In genomic region chr16:48537275-48537674, GRCh38 we compare ENCODE assay signal across 8 cellular contexts.
A peak's percentile ranks its signal among the peaks of the same experiment; 100 is the strongest.
DNase-seq lines count a peak whose midpoint lies in the region; ATAC-seq and TF ChIP-seq lines count a peak whose summit lies in the region.

No MANE protein-coding gene starts in this region.

- H3K4me3 ChIP-seq in AG04450 (ENCODE audit: low read depth, low read length) (no peak overlapping the region), coronary artery (no peak overlapping the region), PC-3 (ENCODE audit: low read length) (no peak overlapping the region)

- no peaks in the 10 kb centered on the region for H3K27me3 Mint-ChIP-seq in natural killer cell treated with Interleukin-12 subunit alpha and Interleukin-12 subunit beta and Interleukin-15 and Interleukin-18, amount 100 ng/mL, for 72 hours

- no peaks in the 10 kb centered on the region for H3K4me1 ChIP-seq in PC-3 (ENCODE audit: insufficient read depth, low read length)

- CTCF ChIA-PET in AG04450 (lab: Charles Lee) (no interaction called here), PC-3 (lab: Charles Lee) (no interaction called here)

- H3F3A ChIP-seq in PC-3 (ENCODE audit: low read length, unreplicated experiment), result no peaks in the 10 kb centered on the region

- no peaks in the 10 kb centered on the region for H3K36me3 Mint-ChIP-seq in natural killer cell treated with Interleukin-12 subunit alpha and Interleukin-12 subunit beta and Interleukin-15 and Interleukin-18, amount 100 ng/mL, for 72 hours

- no peak overlapping the region for H2AFZ ChIP-seq in PC-3 (ENCODE audit: low read length)

- H3K36me3 ChIP-seq in PC-3 (ENCODE audit: low read depth, low read length), result no peaks in the 10 kb centered on the region

- no peaks in the 10 kb centered on the region for H3K27me3 ChIP-seq in AG04450 (ENCODE audit: control insufficient read depth, insufficient read depth, low read length)
- H3K27me3 ChIP-seq in PC-3 (ENCODE audit: low read length), result no peaks in the 10 kb centered on the region

- H3K4me2 ChIP-seq in PC-3 (ENCODE audit: low read length), result no peak overlapping the region

- no peaks in the 10 kb centered on the region for H3K79me2 ChIP-seq in PC-3 (ENCODE audit: low read length)

- no peaks in the 10 kb centered on the region for H3K9me2 ChIP-seq in PC-3 (replicated peaks; ENCODE audit: low read length)

- H3K9me3 Mint-ChIP-seq in natural killer cell treated with Interleukin-12 subunit alpha and Interleukin-12 subunit beta and Interleukin-15 and Interleukin-18, amount 100 ng/mL, for 72 hours, result no peaks in the 10 kb centered on the region

- DNase-seq in AG04450 (ENCODE audit: low read depth, low spot score) (no peak), coronary artery (ENCODE audit: low spot score) (no peak), PC-3 (no peak), DMS53 (lab: John Stamatoyannopoulos, UW) (no peak)
- DNase-seq in natural killer cell treated with Interleukin-12 subunit alpha and Interleukin-12 subunit beta and Interleukin-15 and Interleukin-18, amount 100 ng/mL, for 72 hours (ENCODE audit: low spot score), result no peak

- H4K20me1 ChIP-seq in PC-3 (ENCODE audit: low read length), result no peaks in the 10 kb centered on the region

- intact Hi-C loops in PC-3 (cut with micrococcal nuclease), result no loop called here

- POLR2A ChIA-PET in AG04450 (lab: Yijun Ruan, JAX) (no interaction called here), PC-3 (lab: Charles Lee; ENCODE audit: unreplicated experiment) (no interaction called here)

- TF ChIP-seq CTCF in AG04450 (IDR thresholded peaks at IDR 0.05; ENCODE audit: low read depth, low read length) (no peak), coronary artery (IDR thresholded peaks at IDR 0.05) (no peak), PC-3 (conservative IDR thresholded peaks at IDR 0.05; ENCODE audit: low read depth, low read length) (no peak)

- H3K9me3 ChIP-seq in AG04450 (ENCODE audit: control insufficient read depth, insufficient read depth, low read length) (no peaks in the 10 kb centered on the region), PC-3 (ENCODE audit: low read length) (no peaks in the 10 kb centered on the region)

- peaks cover 14 to 41% of the 10 kb centered on the region in 2 donors for H3K4me1 Mint-ChIP-seq in natural killer cell treated with Interleukin-12 subunit alpha and Interleukin-12 subunit beta and Interleukin-15 and Interleukin-18, amount 100 ng/mL, for 72 hours (ENCODE audit: low read depth in 2 of 2)

- H3K27ac Mint-ChIP-seq in natural killer cell treated with Interleukin-12 subunit alpha and Interleukin-12 subunit beta and Interleukin-15 and Interleukin-18, amount 100 ng/mL, for 72 hours, result peak overlapping the region; percentile 37 to 80

- no peak overlapping the region for H3K4me3 Mint-ChIP-seq in natural killer cell treated with Interleukin-12 subunit alpha and Interleukin-12 subunit beta and Interleukin-15 and Interleukin-18, amount 100 ng/mL, for 72 hours

- H3K9ac ChIP-seq in PC-3 (ENCODE audit: low read length), result no peak overlapping the region

- ATAC-seq in HG02610 (IDR thresholded peaks at IDR 0.05; ENCODE audit: unreplicated experiment) (peak; percentile 27), PC-3 (no peak), SK-N-SH treated with all-trans-retinoic acid at 6 μM for 48 hours (no peak), HG02884 (IDR thresholded peaks at IDR 0.05; ENCODE audit: unreplicated experiment) (no peak)
- no peak for ATAC-seq in natural killer cell treated with Interleukin-12 subunit alpha and Interleukin-12 subunit beta and Interleukin-15 and Interleukin-18, amount 100 ng/mL, for 72 hours

- no TSS peak for BruUV-seq in PC-3 (replicated peaks; lab: Mats Ljungman, UMichigan)

- H3K27ac ChIP-seq in AG04450 (ENCODE audit: low read depth, low read length) (peak overlapping the region; percentile 21), coronary artery (peak overlapping the region; percentile 73 to 88), PC-3 (ENCODE audit: low read length) (no peak overlapping the region)

TF ChIP-seq in SK-N-SH treated with all-trans-retinoic acid at 6 μM for 48 hours, 23 proteins besides CTCF, POLR2A, EP300 and RAD21:
- no peak for TF ChIP-seq ARNTL (CRISPR knock-in tag; IDR thresholded peaks at IDR 0.05; ENCODE audit: borderline replicate concordance, low read depth)
- TF ChIP-seq ZFP3 (CRISPR knock-in tag; IDR thresholded peaks at IDR 0.05), result no peak
- TF ChIP-seq GLIS3 (CRISPR knock-in tag; IDR thresholded peaks at IDR 0.05), result no peak
- no peak for TF ChIP-seq TOX (CRISPR knock-in tag; IDR thresholded peaks at IDR 0.05; ENCODE audit: borderline replicate concordance)
- no peak for TF ChIP-seq ZNF565 (CRISPR knock-in tag; conservative IDR thresholded peaks at IDR 0.05; ENCODE audit: low read depth)
- no peak for TF ChIP-seq ZC3H10 (CRISPR knock-in tag; IDR thresholded peaks at IDR 0.05)
- no peak for TF ChIP-seq TSHZ2 (CRISPR knock-in tag; IDR thresholded peaks at IDR 0.05)
- TF ChIP-seq ZNF8 (CRISPR knock-in tag; IDR thresholded peaks at IDR 0.05), result no peak
- no peak for TF ChIP-seq OSR1 (CRISPR knock-in tag; IDR thresholded peaks at IDR 0.05)
